In the genomic region with DNA sequence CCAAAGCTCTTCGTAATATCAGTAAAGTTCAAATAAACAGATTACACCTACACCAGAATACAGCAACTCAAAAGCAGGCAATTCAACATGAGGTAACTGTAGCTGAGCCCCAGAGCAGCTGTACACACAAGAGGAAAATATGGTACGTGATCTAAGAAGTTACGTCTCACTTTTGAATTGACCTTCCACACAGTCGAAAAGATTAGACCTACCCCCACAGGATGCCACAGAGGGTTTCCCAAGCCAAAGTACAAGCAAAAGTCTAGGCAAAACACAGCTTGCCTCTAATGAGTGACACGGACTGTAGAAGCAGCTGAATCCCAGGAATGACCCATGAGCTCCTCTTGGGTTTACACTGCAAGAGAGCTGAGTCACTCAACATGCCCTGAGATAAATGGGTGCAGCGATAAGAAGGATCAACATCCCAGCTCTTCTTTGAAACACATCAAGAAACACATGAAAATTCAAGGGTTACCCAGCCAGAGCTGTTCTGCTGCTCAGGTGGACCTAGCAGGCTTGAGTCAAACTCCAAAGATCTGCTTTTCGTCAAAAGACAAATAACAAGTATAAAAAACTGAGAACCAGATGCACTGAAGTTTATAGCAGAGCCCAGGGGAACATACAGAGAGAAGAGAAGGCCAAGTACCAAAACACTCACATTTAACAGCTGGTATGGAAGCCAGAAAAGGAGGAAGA, we compare ENCODE assay signal across 10 cellular contexts. TPM values are rescaled to one million over a fixed set of nuclear protein-coding genes. Genes with fewer than 3 reads are reported as not detected.
DNase-seq lines count a peak whose midpoint lies in the region; ATAC-seq and FAIRE-seq lines count a peak whose summit lies in the region.
"Had no signal": no experiment of that assay in that cellular context is flagged by ENCODE, and none has a peak within 500 bp of the region (broad histone marks: within the 10 kb centered on the region; RNA-seq: fewer than 3 reads in every experiment).

No MANE protein-coding gene starts in this region.

- no peak for FAIRE-seq in small intestine (lab: Jason Lieb, UNC)

- DNase-seq in HT1080 (ENCODE audit: low read depth) (peak; percentile 43), adipocyte (ENCODE audit: low read depth) (no peak), left ventricle myocardium superior (no peak), small intestine (peak; percentile 51), SKM-1 (lab: John Stamatoyannopoulos, UW; ENCODE audit: unreplicated experiment) (no peak), ureter (ENCODE audit: low spot score) (no peak)
- DNase-seq: amygdala, nucleus accumbens had no signal

- peak; percentile 72 for ATAC-seq in left ventricle myocardium superior
- no peak for ATAC-seq in GM18867 (IDR thresholded peaks at IDR 0.05; ENCODE audit: unreplicated experiment)
- no peak for ATAC-seq in HG03045 (IDR thresholded peaks at IDR 0.05; ENCODE audit: unreplicated experiment)

- H3K36me3 ChIP-seq in adipocyte (ENCODE audit: control insufficient read depth, insufficient read depth, low read length, severe bottlenecking): no peaks in the 10 kb centered on the region
- peaks cover 0 to 3% of the 10 kb centered on the region in 2 donors for H3K36me3 ChIP-seq in small intestine (ENCODE audit: control insufficient read depth in 2 of 2, insufficient read depth in 2 of 2, low read length in 2 of 2)

- H3K9me3 ChIP-seq in adipocyte (ENCODE audit: control insufficient read depth, low read length) (no peaks in the 10 kb centered on the region), small intestine (ENCODE audit: control insufficient read depth, low read depth) (no peaks in the 10 kb centered on the region)

- 74 to 83% (median 80%) methylated on average over 7 of the region's 7 CpGs for WGBS in small intestine, 3 donors

- H3K4me1 ChIP-seq in adipocyte (ENCODE audit: control insufficient read depth, insufficient read depth, low read length): peaks cover 65% of the 10 kb centered on the region
- peaks cover 8 to 25% of the 10 kb centered on the region in 2 donors for H3K4me1 ChIP-seq in small intestine (ENCODE audit: control insufficient read depth in 2 of 2, insufficient read depth in 1 of 2, low read depth in 1 of 2, low read length in 1 of 2)

- intact Hi-C loops in left ventricle myocardium superior (cut with micrococcal nuclease): no loop called here

- no peaks in the 10 kb centered on the region for H3K27me3 ChIP-seq in adipocyte (replicated peaks; ENCODE audit: control insufficient read depth, insufficient read depth, low read length)
- no peaks in the 10 kb centered on the region for H3K27me3 ChIP-seq in small intestine (ENCODE audit: control insufficient read depth in 2 of 2, insufficient read depth in 2 of 2, low read length in 2 of 2)

- H3K27ac ChIP-seq in small intestine (ENCODE audit: low read depth in 1 of 2, low read length in 1 of 2): peak overlapping the region; percentile 50 to 87

- H3K9ac ChIP-seq in adipocyte (ENCODE audit: low read length): peak overlapping the region; percentile 72

- H3K4me3 ChIP-seq in adipocyte (ENCODE audit: low read length) (peak overlapping the region; percentile 66), small intestine (ENCODE audit: low read depth in 1 of 2, low read length in 2 of 2) (no peak overlapping the region)

RNA-seq across cellular contexts. Expression of a gene that starts 9.7 kb away (rescaled TPM):
- total RNA-seq in HT1080 (2014; rRNA removed; shearing (Covaris generic)): 12.2 and 18.8 TPM in 2 replicates
- 45.2 and 63.3 TPM in 2 replicates for polyA plus RNA-seq in HT1080 (2015; cell fraction: cytosol; rRNA removed)
- 81.6 and 92.2 TPM in 2 replicates for polyA plus RNA-seq in HT1080 (2015; cell fraction: nucleus; rRNA removed)
- 22.3 TPM for total RNA-seq in left ventricle myocardium superior
- 10 to 100 TPM in 2 of 3 donors, 1 to 10 TPM in 1; 8.9 to 11.7 (median 11.0) TPM for polyA plus RNA-seq in small intestine
- 126 TPM for total RNA-seq in ureter

Comparison
In these comparisons a context has a peak if more than half of its experiments do, and no peak if none do; other contexts are left out.
1. DNase-seq: peak in HT1080 (single experiment) and small intestine (single experiment); none in adipocyte (single experiment), left ventricle myocardium superior (single experiment), SKM-1 (single experiment) and ureter (single experiment).